ENCODE assay signal across 1 cellular context in the genomic region with DNA sequence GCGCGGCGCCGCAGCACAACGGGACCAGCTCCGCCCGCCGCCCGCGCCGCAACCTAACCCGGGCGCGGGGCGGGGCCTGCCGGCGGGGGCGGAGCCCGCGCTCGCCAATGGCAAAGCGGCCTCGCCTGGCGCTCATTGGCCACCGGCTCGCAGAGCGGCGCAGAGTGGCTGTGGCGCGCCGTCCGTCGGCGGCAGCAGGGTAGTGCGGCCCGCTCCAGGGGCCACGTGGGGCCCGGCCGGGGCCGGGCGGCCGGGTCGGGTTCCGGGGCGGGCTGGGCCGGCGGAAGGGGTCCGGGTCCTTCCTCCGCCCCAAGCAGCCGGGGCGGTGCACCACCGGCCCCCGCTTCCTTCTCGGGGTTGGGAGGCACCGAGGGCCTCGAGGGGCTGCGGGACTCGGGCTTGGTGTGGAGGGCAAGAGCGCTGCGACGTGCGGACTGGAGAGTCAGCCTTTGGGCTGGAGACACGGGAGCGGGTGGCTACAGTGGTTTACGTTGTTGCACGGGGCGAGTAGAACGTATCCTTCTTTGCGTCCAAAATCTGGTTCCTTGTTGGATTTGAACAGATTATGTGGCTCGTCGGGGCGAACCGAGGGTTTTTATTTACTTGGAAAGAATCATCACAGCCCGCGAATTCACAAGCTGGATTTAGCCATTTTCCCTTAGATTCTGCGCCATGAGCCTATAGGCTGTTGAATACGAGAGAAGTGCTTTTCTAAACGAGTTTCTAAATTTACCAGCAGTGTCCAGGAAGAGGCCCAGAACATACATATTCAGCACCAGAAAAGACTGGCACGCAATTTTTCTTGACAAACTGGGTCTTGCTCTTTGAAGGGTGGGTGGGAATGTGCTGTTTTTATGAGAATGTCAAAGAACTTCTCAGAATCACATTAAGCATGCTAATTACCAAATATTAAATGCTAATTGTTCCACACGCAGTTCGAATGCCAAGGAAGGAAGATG.
TF ChIP-seq lines count a peak whose summit lies in the region.

Gene SRM (minus strand): TSS at position 29 of the 959 bp plus-strand sequence. CDS start 75 bp downstream, outside the sequence.

TF ChIP-seq in HepG2, 621 proteins besides CTCF, POLR2A, EP300 and RAD21 (continued from another document and continues in another):
- TF ChIP-seq, protein P1, sequence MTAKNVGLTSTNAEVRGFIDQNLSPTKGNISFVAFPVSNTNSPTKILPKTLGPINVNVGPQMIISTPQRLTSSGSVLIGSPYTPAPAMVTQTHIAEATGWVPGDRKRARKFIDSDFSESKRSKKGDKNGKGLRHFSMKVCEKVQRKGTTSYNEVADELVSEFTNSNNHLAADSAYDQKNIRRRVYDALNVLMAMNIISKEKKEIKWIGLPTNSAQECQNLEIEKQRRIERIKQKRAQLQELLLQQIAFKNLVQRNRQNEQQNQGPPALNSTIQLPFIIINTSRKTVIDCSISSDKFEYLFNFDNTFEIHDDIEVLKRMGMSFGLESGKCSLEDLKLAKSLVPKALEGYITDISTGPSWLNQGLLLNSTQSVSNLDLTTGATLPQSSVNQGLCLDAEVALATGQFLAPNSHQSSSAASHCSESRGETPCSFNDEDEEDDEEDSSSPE (CRISPR knock-in tag; IDR thresholded peaks at IDR 0.05): 0 out of 2 replicates have a peak, but pooled peaks have one; percentile 15
- TF ChIP-seq ZBTB10 (CRISPR knock-in tag; IDR thresholded peaks at IDR 0.05; ENCODE audit: borderline replicate concordance) (0 out of 2 replicates have a peak, but pooled peaks have one; percentile 44), ZNF629 (CRISPR knock-in tag; conservative IDR thresholded peaks at IDR 0.05) (0 out of 2 replicates have a peak, but pooled peaks have one; percentile 7), GFI1 (CRISPR knock-in tag; IDR thresholded peaks at IDR 0.05; ENCODE audit: borderline replicate concordance) (0 out of 2 replicates have a peak, but pooled peaks have one; percentile 14), NR2F2 (IDR thresholded peaks at IDR 0.05; ENCODE audit: borderline replicate concordance, low read depth) (peak; percentile 18; the same call in 1 of the 2 replicates), RBM22 (optimal IDR thresholded peaks at IDR 0.05; ENCODE audit: low read length) (peak; percentile 25), ZFP36 (IDR thresholded peaks at IDR 0.05; ENCODE audit: borderline replicate concordance, low read depth, low read length, partially characterized antibody) (no peak), SKI (IDR thresholded peaks at IDR 0.05; ENCODE audit: partially characterized antibody) (peak; percentile 62), MAF1 (CRISPR knock-in tag; IDR thresholded peaks at IDR 0.05; ENCODE audit: borderline replicate concordance) (no peak), BORCS8-MEF2B (CRISPR knock-in tag; IDR thresholded peaks at IDR 0.05) (peak; percentile 20; the same call in 1 of the 2 replicates), MAZ (IDR thresholded peaks at IDR 0.05; ENCODE audit: borderline replicate concordance, low read depth, low read length) (no peak), MAZ (CRISPR knock-in tag; IDR thresholded peaks at IDR 0.05; ENCODE audit: low read depth) (peak; percentile 85), ZIK1 (CRISPR knock-in tag; IDR thresholded peaks at IDR 0.05; ENCODE audit: borderline replicate concordance, low read depth) (no peak), NKX3-1 (CRISPR knock-in tag; IDR thresholded peaks at IDR 0.05) (peak; percentile 48; the same call in 1 of the 2 replicates), DRAP1 (CRISPR knock-in tag; IDR thresholded peaks at IDR 0.05) (peak; percentile 10; the same call in 1 of the 2 replicates), ZBTB2 (CRISPR knock-in tag; IDR thresholded peaks at IDR 0.05; ENCODE audit: low read depth) (peak; percentile 87), KDM4B (CRISPR knock-in tag; IDR thresholded peaks at IDR 0.05) (0 out of 2 replicates have a peak, but pooled peaks have one; percentile 22), PATZ1 (CRISPR knock-in tag; IDR thresholded peaks at IDR 0.05) (peak; percentile 78), ZNF331 (CRISPR knock-in tag; IDR thresholded peaks at IDR 0.05) (0 out of 2 replicates have a peak, but pooled peaks have one; percentile 29), NPAS2 (CRISPR knock-in tag; IDR thresholded peaks at IDR 0.05; ENCODE audit: borderline replicate concordance) (no peak), CREB1 (IDR thresholded peaks at IDR 0.05) (peak; percentile 26; the same call in 1 of the 2 replicates), CREB1 (CRISPR knock-in tag; IDR thresholded peaks at IDR 0.05) (no peak), MXI1 (IDR thresholded peaks at IDR 0.05; ENCODE audit: borderline replicate concordance, low read depth, low read length) (peak; percentile 99), ZKSCAN5 (CRISPR knock-in tag; IDR thresholded peaks at IDR 0.05) (no peak), ZNF562 (CRISPR knock-in tag; IDR thresholded peaks at IDR 0.05; ENCODE audit: borderline replicate concordance) (no peak), ZFX (CRISPR knock-in tag; IDR thresholded peaks at IDR 0.05; ENCODE audit: low read depth) (peak; percentile 71; the same call in 1 of the 2 replicates), FOSL2 (CRISPR knock-in tag; IDR thresholded peaks at IDR 0.05) (peak; percentile 17; the same call in 1 of the 2 replicates), CBFB (CRISPR knock-in tag; IDR thresholded peaks at IDR 0.05) (peak; percentile 60; the same call in 1 of the 2 replicates), ZNF124 (CRISPR knock-in tag; IDR thresholded peaks at IDR 0.05) (no peak), CEBPG (CRISPR knock-in tag; IDR thresholded peaks at IDR 0.05) (0 out of 2 replicates have a peak, but pooled peaks have one; percentile 5), TP53 (CRISPR knock-in tag; conservative IDR thresholded peaks at IDR 0.05) (0 out of 2 replicates have a peak, but pooled peaks have one; percentile 21), ESRRA (CRISPR knock-in tag; IDR thresholded peaks at IDR 0.05; ENCODE audit: low read depth) (0 out of 2 replicates have a peak, but pooled peaks have one; percentile 29), FOXA3 (CRISPR knock-in tag; IDR thresholded peaks at IDR 0.05) (peak; percentile 20; the same call in 1 of the 2 replicates), THAP11 (CRISPR knock-in tag; IDR thresholded peaks at IDR 0.05) (peak; percentile 50; the same call in 1 of the 2 replicates), FOXP4 (CRISPR knock-in tag; IDR thresholded peaks at IDR 0.05) (peak; percentile 25; the same call in 1 of the 2 replicates), ZNF713 (CRISPR knock-in tag; IDR thresholded peaks at IDR 0.05) (no peak), TFDP1 (CRISPR knock-in tag; IDR thresholded peaks at IDR 0.05; ENCODE audit: borderline replicate concordance) (peak; percentile 46; the same call in 1 of the 2 replicates), ELF1 (CRISPR knock-in tag; IDR thresholded peaks at IDR 0.05) (peak; percentile 27), SMAD3 (CRISPR knock-in tag; IDR thresholded peaks at IDR 0.05) (no peak), ELF4 (CRISPR knock-in tag; IDR thresholded peaks at IDR 0.05; ENCODE audit: borderline replicate concordance) (no peak), DMAP1 (CRISPR knock-in tag; IDR thresholded peaks at IDR 0.05) (peak; percentile 80), FOXK1 (CRISPR knock-in tag; IDR thresholded peaks at IDR 0.05; ENCODE audit: borderline replicate concordance, low read depth) (0 out of 2 replicates have a peak, but pooled peaks have one; percentile 29), ZBTB21 (CRISPR knock-in tag; IDR thresholded peaks at IDR 0.05) (no peak), XRCC5 (optimal IDR thresholded peaks at IDR 0.05; ENCODE audit: low read length) (no peak), ELF3 (CRISPR knock-in tag; IDR thresholded peaks at IDR 0.05) (peak; percentile 43; the same call in 1 of the 2 replicates), ZFY (CRISPR knock-in tag; IDR thresholded peaks at IDR 0.05) (peak; percentile 78), ZZZ3 (CRISPR knock-in tag; IDR thresholded peaks at IDR 0.05; ENCODE audit: borderline replicate concordance) (no peak), ZNF550 (CRISPR knock-in tag; IDR thresholded peaks at IDR 0.05; ENCODE audit: borderline replicate concordance) (no peak)
- TF ChIP-seq, protein P2, sequence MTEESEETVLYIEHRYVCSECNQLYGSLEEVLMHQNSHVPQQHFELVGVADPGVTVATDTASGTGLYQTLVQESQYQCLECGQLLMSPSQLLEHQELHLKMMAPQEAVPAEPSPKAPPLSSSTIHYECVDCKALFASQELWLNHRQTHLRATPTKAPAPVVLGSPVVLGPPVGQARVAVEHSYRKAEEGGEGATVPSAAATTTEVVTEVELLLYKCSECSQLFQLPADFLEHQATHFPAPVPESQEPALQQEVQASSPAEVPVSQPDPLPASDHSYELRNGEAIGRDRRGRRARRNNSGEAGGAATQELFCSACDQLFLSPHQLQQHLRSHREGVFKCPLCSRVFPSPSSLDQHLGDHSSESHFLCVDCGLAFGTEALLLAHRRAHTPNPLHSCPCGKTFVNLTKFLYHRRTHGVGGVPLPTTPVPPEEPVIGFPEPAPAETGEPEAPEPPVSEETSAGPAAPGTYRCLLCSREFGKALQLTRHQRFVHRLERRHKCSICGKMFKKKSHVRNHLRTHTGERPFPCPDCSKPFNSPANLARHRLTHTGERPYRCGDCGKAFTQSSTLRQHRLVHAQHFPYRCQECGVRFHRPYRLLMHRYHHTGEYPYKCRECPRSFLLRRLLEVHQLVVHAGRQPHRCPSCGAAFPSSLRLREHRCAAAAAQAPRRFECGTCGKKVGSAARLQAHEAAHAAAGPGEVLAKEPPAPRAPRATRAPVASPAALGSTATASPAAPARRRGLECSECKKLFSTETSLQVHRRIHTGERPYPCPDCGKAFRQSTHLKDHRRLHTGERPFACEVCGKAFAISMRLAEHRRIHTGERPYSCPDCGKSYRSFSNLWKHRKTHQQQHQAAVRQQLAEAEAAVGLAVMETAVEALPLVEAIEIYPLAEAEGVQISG (CRISPR knock-in tag; IDR thresholded peaks at IDR 0.05): peak; percentile 40; the same call in 1 of the 2 replicates
